Comparison of ENCODE assay signal across 1 cellular context in the genomic region with DNA sequence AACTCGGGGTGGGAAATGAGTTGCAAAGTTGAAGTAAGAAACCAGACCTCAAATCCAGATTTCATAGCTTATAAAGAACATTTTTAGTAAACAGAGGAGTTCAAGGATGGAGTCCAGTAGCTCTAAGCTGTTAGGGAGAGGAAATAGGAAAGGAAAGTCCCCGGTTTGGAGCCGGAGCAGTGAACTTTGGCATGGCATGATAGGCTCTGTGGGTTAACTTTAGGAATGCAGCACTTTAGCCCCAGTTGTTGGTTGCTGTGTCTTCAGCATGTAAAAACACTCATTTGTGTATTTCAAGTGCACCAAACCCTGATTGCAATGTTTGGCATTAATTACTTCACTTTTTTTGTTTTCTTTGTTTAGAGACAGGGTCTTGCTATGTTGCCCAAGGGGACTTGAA.
A peak's percentile ranks its signal among the peaks of the same experiment; 100 is the strongest.
TF ChIP-seq lines count a peak whose summit lies in the region.

No MANE protein-coding gene starts in this region.

TF ChIP-seq in HepG2, 621 proteins besides CTCF, POLR2A, EP300 and RAD21 (continued from another document and continues in another):
- no peak for TF ChIP-seq NKX3-1 (CRISPR knock-in tag; IDR thresholded peaks at IDR 0.05)
- TF ChIP-seq, protein P1, sequence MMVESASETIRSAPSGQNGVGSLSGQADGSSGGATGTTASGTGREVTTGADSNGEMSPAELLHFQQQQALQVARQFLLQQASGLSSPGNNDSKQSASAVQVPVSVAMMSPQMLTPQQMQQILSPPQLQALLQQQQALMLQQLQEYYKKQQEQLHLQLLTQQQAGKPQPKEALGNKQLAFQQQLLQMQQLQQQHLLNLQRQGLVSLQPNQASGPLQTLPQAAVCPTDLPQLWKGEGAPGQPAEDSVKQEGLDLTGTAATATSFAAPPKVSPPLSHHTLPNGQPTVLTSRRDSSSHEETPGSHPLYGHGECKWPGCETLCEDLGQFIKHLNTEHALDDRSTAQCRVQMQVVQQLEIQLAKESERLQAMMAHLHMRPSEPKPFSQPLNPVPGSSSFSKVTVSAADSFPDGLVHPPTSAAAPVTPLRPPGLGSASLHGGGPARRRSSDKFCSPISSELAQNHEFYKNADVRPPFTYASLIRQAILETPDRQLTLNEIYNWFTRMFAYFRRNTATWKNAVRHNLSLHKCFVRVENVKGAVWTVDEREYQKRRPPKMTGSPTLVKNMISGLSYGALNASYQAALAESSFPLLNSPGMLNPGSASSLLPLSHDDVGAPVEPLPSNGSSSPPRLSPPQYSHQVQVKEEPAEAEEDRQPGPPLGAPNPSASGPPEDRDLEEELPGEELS (CRISPR knock-in tag; IDR thresholded peaks at IDR 0.05), result no peak
- no peak for TF ChIP-seq PCBP2 (optimal IDR thresholded peaks at IDR 0.05; ENCODE audit: low read depth, low read length, poor library complexity, severe bottlenecking)
- no peak for TF ChIP-seq THAP11 (CRISPR knock-in tag; IDR thresholded peaks at IDR 0.05)
- TF ChIP-seq PHF20 (CRISPR knock-in tag; IDR thresholded peaks at IDR 0.05), result no peak
- no peak for TF ChIP-seq SIN3B (IDR thresholded peaks at IDR 0.05; ENCODE audit: low read length)
- TF ChIP-seq, protein P2, sequence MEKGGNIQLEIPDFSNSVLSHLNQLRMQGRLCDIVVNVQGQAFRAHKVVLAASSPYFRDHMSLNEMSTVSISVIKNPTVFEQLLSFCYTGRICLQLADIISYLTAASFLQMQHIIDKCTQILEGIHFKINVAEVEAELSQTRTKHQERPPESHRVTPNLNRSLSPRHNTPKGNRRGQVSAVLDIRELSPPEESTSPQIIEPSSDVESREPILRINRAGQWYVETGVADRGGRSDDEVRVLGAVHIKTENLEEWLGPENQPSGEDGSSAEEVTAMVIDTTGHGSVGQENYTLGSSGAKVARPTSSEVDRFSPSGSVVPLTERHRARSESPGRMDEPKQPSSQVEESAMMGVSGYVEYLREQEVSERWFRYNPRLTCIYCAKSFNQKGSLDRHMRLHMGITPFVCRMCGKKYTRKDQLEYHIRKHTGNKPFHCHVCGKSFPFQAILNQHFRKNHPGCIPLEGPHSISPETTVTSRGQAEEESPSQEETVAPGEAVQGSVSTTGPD (CRISPR knock-in tag; IDR thresholded peaks at IDR 0.05), result no peak
- 0 out of 2 replicates have a peak, but pooled peaks have one; percentile 24 for TF ChIP-seq ELF3 (CRISPR knock-in tag; IDR thresholded peaks at IDR 0.05)
- no peak for TF ChIP-seq ZBTB7B (CRISPR knock-in tag; IDR thresholded peaks at IDR 0.05)
- TF ChIP-seq ZEB1 (IDR thresholded peaks at IDR 0.05; ENCODE audit: insufficient replicate concordance, low read depth), result no peak
- TF ChIP-seq, protein P3, sequence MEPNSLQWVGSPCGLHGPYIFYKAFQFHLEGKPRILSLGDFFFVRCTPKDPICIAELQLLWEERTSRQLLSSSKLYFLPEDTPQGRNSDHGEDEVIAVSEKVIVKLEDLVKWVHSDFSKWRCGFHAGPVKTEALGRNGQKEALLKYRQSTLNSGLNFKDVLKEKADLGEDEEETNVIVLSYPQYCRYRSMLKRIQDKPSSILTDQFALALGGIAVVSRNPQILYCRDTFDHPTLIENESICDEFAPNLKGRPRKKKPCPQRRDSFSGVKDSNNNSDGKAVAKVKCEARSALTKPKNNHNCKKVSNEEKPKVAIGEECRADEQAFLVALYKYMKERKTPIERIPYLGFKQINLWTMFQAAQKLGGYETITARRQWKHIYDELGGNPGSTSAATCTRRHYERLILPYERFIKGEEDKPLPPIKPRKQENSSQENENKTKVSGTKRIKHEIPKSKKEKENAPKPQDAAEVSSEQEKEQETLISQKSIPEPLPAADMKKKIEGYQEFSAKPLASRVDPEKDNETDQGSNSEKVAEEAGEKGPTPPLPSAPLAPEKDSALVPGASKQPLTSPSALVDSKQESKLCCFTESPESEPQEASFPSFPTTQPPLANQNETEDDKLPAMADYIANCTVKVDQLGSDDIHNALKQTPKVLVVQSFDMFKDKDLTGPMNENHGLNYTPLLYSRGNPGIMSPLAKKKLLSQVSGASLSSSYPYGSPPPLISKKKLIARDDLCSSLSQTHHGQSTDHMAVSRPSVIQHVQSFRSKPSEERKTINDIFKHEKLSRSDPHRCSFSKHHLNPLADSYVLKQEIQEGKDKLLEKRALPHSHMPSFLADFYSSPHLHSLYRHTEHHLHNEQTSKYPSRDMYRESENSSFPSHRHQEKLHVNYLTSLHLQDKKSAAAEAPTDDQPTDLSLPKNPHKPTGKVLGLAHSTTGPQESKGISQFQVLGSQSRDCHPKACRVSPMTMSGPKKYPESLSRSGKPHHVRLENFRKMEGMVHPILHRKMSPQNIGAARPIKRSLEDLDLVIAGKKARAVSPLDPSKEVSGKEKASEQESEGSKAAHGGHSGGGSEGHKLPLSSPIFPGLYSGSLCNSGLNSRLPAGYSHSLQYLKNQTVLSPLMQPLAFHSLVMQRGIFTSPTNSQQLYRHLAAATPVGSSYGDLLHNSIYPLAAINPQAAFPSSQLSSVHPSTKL (CRISPR knock-in tag; IDR thresholded peaks at IDR 0.05), result peak; percentile 27; the same call in 1 of the 2 replicates
- TF ChIP-seq ZNF589 (CRISPR knock-in tag; conservative IDR thresholded peaks at IDR 0.05), result no peak
- no peak for TF ChIP-seq FOXP1 (IDR thresholded peaks at IDR 0.05)
- TF ChIP-seq FOXP1 (CRISPR knock-in tag; IDR thresholded peaks at IDR 0.05), result peak; percentile 20; the same call in 1 of the 2 replicates
- TF ChIP-seq, protein P4, sequence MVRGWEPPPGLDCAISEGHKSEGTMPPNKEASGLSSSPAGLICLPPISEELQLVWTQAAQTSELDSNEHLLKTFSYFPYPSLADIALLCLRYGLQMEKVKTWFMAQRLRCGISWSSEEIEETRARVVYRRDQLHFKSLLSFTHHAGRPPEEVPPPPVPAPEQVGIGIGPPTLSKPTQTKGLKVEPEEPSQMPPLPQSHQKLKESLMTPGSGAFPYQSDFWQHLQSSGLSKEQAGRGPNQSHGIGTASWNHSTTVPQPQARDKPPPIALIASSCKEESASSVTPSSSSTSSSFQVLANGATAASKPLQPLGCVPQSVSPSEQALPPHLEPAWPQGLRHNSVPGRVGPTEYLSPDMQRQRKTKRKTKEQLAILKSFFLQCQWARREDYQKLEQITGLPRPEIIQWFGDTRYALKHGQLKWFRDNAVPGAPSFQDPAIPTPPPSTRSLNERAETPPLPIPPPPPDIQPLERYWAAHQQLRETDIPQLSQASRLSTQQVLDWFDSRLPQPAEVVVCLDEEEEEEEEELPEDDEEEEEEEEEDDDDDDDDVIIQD (CRISPR knock-in tag; IDR thresholded peaks at IDR 0.05; ENCODE audit: low read depth), result 0 out of 2 replicates have a peak, but pooled peaks have one; percentile 18
- TF ChIP-seq JUNB (CRISPR knock-in tag; IDR thresholded peaks at IDR 0.05; ENCODE audit: borderline replicate concordance), result no peak
- no peak for TF ChIP-seq PHF5A (CRISPR knock-in tag; IDR thresholded peaks at IDR 0.05; ENCODE audit: low read depth, unreplicated experiment)
- TF ChIP-seq HNF4G (IDR thresholded peaks at IDR 0.05; ENCODE audit: borderline replicate concordance, low read depth, low read length), result peak; percentile 50; the same call in 1 of the 2 replicates
- no peak for TF ChIP-seq HNF4G (CRISPR knock-in tag; IDR thresholded peaks at IDR 0.05; ENCODE audit: borderline replicate concordance, low read depth)
- TF ChIP-seq, protein P5, sequence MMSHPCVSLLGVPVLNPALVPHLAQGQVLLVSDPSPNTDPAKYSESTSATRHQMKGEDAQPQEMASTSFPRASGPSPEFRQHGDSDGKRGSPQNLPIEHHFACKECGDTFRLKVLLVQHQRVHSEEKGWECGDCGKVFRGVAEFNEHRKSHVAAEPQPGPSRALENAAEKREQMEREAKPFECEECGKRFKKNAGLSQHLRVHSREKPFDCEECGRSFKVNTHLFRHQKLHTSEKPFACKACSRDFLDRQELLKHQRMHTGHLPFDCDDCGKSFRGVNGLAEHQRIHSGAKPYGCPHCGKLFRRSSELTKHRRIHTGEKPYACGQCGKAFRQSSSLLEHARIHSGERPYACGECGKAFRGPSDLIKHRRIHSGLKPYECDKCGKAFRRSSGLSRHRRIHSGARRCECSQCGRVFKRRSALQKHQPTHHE (CRISPR knock-in tag; IDR thresholded peaks at IDR 0.05; ENCODE audit: borderline replicate concordance), result no peak
- TF ChIP-seq, protein P6, sequence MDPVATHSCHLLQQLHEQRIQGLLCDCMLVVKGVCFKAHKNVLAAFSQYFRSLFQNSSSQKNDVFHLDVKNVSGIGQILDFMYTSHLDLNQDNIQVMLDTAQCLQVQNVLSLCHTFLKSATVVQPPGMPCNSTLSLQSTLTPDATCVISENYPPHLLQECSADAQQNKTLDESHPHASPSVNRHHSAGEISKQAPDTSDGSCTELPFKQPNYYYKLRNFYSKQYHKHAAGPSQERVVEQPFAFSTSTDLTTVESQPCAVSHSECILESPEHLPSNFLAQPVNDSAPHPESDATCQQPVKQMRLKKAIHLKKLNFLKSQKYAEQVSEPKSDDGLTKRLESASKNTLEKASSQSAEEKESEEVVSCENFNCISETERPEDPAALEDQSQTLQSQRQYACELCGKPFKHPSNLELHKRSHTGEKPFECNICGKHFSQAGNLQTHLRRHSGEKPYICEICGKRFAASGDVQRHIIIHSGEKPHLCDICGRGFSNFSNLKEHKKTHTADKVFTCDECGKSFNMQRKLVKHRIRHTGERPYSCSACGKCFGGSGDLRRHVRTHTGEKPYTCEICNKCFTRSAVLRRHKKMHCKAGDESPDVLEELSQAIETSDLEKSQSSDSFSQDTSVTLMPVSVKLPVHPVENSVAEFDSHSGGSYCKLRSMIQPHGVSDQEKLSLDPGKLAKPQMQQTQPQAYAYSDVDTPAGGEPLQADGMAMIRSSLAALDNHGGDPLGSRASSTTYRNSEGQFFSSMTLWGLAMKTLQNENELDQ (CRISPR knock-in tag; IDR thresholded peaks at IDR 0.05; ENCODE audit: borderline replicate concordance), result no peak
- TF ChIP-seq SALL1 (CRISPR knock-in tag; IDR thresholded peaks at IDR 0.05), result no peak
- TF ChIP-seq KLF9 (CRISPR knock-in tag; IDR thresholded peaks at IDR 0.05; ENCODE audit: low read depth), result no peak
- TF ChIP-seq, protein P7, sequence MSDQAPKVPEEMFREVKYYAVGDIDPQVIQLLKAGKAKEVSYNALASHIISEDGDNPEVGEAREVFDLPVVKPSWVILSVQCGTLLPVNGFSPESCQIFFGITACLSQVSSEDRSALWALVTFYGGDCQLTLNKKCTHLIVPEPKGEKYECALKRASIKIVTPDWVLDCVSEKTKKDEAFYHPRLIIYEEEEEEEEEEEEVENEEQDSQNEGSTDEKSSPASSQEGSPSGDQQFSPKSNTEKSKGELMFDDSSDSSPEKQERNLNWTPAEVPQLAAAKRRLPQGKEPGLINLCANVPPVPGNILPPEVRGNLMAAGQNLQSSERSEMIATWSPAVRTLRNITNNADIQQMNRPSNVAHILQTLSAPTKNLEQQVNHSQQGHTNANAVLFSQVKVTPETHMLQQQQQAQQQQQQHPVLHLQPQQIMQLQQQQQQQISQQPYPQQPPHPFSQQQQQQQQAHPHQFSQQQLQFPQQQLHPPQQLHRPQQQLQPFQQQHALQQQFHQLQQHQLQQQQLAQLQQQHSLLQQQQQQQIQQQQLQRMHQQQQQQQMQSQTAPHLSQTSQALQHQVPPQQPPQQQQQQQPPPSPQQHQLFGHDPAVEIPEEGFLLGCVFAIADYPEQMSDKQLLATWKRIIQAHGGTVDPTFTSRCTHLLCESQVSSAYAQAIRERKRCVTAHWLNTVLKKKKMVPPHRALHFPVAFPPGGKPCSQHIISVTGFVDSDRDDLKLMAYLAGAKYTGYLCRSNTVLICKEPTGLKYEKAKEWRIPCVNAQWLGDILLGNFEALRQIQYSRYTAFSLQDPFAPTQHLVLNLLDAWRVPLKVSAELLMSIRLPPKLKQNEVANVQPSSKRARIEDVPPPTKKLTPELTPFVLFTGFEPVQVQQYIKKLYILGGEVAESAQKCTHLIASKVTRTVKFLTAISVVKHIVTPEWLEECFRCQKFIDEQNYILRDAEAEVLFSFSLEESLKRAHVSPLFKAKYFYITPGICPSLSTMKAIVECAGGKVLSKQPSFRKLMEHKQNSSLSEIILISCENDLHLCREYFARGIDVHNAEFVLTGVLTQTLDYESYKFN (CRISPR knock-in tag; conservative IDR thresholded peaks at IDR 0.05), result peak; percentile 65
- peak; percentile 73 for TF ChIP-seq TEAD3 (CRISPR knock-in tag; optimal IDR thresholded peaks at IDR 0.05; ENCODE audit: borderline replicate concordance)
- no peak for TF ChIP-seq ETV5 (CRISPR knock-in tag; IDR thresholded peaks at IDR 0.05; ENCODE audit: borderline replicate concordance)
- TF ChIP-seq TMF1 (CRISPR knock-in tag; IDR thresholded peaks at IDR 0.05; ENCODE audit: low read depth), result no peak
- peak; percentile 70 for TF ChIP-seq HNF4A (CRISPR knock-in tag; IDR thresholded peaks at IDR 0.05)
- no peak for TF ChIP-seq KAT7 (CRISPR knock-in tag; IDR thresholded peaks at IDR 0.05; ENCODE audit: borderline replicate concordance)
- TF ChIP-seq, protein P8, sequence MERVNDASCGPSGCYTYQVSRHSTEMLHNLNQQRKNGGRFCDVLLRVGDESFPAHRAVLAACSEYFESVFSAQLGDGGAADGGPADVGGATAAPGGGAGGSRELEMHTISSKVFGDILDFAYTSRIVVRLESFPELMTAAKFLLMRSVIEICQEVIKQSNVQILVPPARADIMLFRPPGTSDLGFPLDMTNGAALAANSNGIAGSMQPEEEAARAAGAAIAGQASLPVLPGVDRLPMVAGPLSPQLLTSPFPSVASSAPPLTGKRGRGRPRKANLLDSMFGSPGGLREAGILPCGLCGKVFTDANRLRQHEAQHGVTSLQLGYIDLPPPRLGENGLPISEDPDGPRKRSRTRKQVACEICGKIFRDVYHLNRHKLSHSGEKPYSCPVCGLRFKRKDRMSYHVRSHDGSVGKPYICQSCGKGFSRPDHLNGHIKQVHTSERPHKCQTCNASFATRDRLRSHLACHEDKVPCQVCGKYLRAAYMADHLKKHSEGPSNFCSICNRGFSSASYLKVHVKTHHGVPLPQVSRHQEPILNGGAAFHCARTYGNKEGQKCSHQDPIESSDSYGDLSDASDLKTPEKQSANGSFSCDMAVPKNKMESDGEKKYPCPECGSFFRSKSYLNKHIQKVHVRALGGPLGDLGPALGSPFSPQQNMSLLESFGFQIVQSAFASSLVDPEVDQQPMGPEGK (CRISPR knock-in tag; IDR thresholded peaks at IDR 0.05), result no peak
- TF ChIP-seq, protein P9, sequence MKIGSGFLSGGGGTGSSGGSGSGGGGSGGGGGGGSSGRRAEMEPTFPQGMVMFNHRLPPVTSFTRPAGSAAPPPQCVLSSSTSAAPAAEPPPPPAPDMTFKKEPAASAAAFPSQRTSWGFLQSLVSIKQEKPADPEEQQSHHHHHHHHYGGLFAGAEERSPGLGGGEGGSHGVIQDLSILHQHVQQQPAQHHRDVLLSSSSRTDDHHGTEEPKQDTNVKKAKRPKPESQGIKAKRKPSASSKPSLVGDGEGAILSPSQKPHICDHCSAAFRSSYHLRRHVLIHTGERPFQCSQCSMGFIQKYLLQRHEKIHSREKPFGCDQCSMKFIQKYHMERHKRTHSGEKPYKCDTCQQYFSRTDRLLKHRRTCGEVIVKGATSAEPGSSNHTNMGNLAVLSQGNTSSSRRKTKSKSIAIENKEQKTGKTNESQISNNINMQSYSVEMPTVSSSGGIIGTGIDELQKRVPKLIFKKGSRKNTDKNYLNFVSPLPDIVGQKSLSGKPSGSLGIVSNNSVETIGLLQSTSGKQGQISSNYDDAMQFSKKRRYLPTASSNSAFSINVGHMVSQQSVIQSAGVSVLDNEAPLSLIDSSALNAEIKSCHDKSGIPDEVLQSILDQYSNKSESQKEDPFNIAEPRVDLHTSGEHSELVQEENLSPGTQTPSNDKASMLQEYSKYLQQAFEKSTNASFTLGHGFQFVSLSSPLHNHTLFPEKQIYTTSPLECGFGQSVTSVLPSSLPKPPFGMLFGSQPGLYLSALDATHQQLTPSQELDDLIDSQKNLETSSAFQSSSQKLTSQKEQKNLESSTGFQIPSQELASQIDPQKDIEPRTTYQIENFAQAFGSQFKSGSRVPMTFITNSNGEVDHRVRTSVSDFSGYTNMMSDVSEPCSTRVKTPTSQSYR (CRISPR knock-in tag; IDR thresholded peaks at IDR 0.05; ENCODE audit: borderline replicate concordance), result no peak
- TF ChIP-seq ZNF616 (CRISPR knock-in tag; IDR thresholded peaks at IDR 0.05; ENCODE audit: low read depth), result no peak
- TF ChIP-seq XRCC5 (optimal IDR thresholded peaks at IDR 0.05; ENCODE audit: low read length), result no peak
- no peak for TF ChIP-seq ARNT2 (CRISPR knock-in tag; IDR thresholded peaks at IDR 0.05; ENCODE audit: low read depth)
- no peak for TF ChIP-seq SMC3 (IDR thresholded peaks at IDR 0.05; ENCODE audit: low read length)
- TF ChIP-seq ZNF777 (CRISPR knock-in tag; IDR thresholded peaks at IDR 0.05), result no peak
